In genomic region chr15:63347074-63347859, GRCh38 we compare ENCODE assay signal across 19 cellular contexts. TPM values are rescaled to one million over a fixed set of nuclear protein-coding genes. Genes with fewer than 3 reads are reported as not detected.
DNase-seq lines count a peak whose midpoint lies in the region; ATAC-seq, FAIRE-seq and TF ChIP-seq lines count a peak whose summit lies in the region.
"Had no signal": no experiment of that assay in that cellular context is flagged by ENCODE, and none has a peak within 500 bp of the region (broad histone marks: within the 10 kb centered on the region; RNA-seq: fewer than 3 reads in every experiment).

No MANE protein-coding gene starts in this region.

- peaks cover 4% of the 10 kb centered on the region for H3K27me3 Mint-ChIP-seq in osteocyte (ENCODE audit: unreplicated experiment)

- H3K4me1 ChIP-seq in HEK293 (ENCODE audit: control insufficient read depth, insufficient read depth, low read length) = peaks cover 19% of the 10 kb centered on the region

- TF ChIP-seq CTCF in HEK293 (tag by site-specific recombination; IDR thresholded peaks at IDR 0.05) (no peak), osteocyte (IDR thresholded peaks at IDR 0.05) (no peak)

- H3K4me3 Mint-ChIP-seq in osteocyte (ENCODE audit: unreplicated experiment) = no peak overlapping the region
- H3K4me3 Mint-ChIP-seq: naive thymus-derived CD4-positive, alpha-beta T cell; T-helper 17 cell had no signal

- peak overlapping the region; percentile 60; the same call in 1 of the 2 replicates for H3K27ac ChIP-seq in HEK293 (ENCODE audit: extremely low read depth, low read depth, low read length)
- H3K27ac ChIP-seq: HL-60, lower lobe of right lung had no signal

- H3K36me3 ChIP-seq in HEK293 (ENCODE audit: control insufficient read depth in 2 of 2, insufficient read depth in 1 of 2, low read length in 2 of 2) = no peaks in the 10 kb centered on the region
- H3K36me3 ChIP-seq: BE2C, lower lobe of right lung had no signal

- peak overlapping the region; percentile 68 for H3K27ac Mint-ChIP-seq in osteocyte (ENCODE audit: unreplicated experiment)
- H3K27ac Mint-ChIP-seq: naive thymus-derived CD4-positive, alpha-beta T cell; T-helper 17 cell had no signal

- POLR2A ChIA-PET in HEK293 (lab: Yijun Ruan, JAX) = no interaction called here

- no peak overlapping the region for H3K4me3 ChIP-seq in HEK293 (ENCODE audit: low read depth, low read length)
- H3K4me3 ChIP-seq: lower lobe of right lung had no signal

- DNase-seq in RPMI8226 (peak; percentile 30), osteocyte (ENCODE audit: extremely low spot score, unreplicated experiment) (no peak), NCI-H1105 (lab: John Stamatoyannopoulos, UW) (no peak)
- DNase-seq in activated CD8-positive, alpha-beta memory T cell treated with anti-CD3 and anti-CD28 coated beads, Interleukin-2, amount 50 U/mL, for 4 hours = no peak
- DNase-seq: activated effector memory CD4-positive, alpha-beta T cell treated with anti-CD3 and anti-CD28 coated beads, Interleukin-2, amount 50 U/mL, for 16 hours; BE2C; DMS53; Kasumi-1; lower lobe of right lung; naive thymus-derived CD4-positive, alpha-beta T cell; NCI-H187 treated with DMSO at 0.1 percent for 48 hours; NCI-H510A; T-helper 17 cell had no signal

- H3K9me3 ChIP-seq in HEK293 (ENCODE audit: control insufficient read depth, insufficient read depth, low read depth, low read length) = no peaks in the 10 kb centered on the region
- H3K9me3 ChIP-seq: BE2C, lower lobe of right lung had no signal

- peak; percentile 8 for FAIRE-seq in endometrium (lab: Jason Lieb, UNC)

- ATAC-seq in GM21367 (IDR thresholded peaks at IDR 0.05; ENCODE audit: unreplicated experiment) = no peak
- no peak for ATAC-seq in GM19397 (IDR thresholded peaks at IDR 0.05; ENCODE audit: unreplicated experiment)
- ATAC-seq: activated CD4-positive, CD25-positive, alpha-beta regulatory T cell treated with anti-CD3 and anti-CD28 coated beads, Interleukin-2, amount 50 U/mL, for 24 hours; naive thymus-derived CD4-positive, alpha-beta T cell; T-helper 17 cell had no signal

- H3K36me3 Mint-ChIP-seq in osteocyte (ENCODE audit: unreplicated experiment) = no peaks in the 10 kb centered on the region
- H3K36me3 Mint-ChIP-seq: naive thymus-derived CD4-positive, alpha-beta T cell had no signal

- peaks cover 49% of the 10 kb centered on the region for H3K4me1 Mint-ChIP-seq in osteocyte (ENCODE audit: unreplicated experiment)

- CTCF ChIA-PET in HEK293 (lab: Yijun Ruan, JAX) = no interaction called here

- no peaks in the 10 kb centered on the region for H3K9me3 Mint-ChIP-seq in osteocyte (ENCODE audit: unreplicated experiment)
- H3K9me3 Mint-ChIP-seq: naive thymus-derived CD4-positive, alpha-beta T cell had no signal

TF ChIP-seq in HEK293, 187 proteins besides CTCF, POLR2A, EP300 and RAD21:
- TF ChIP-seq SP3 (tag by site-specific recombination; IDR thresholded peaks at IDR 0.05) = no peak
- peak; percentile 68 for TF ChIP-seq PRDM6 (tag by site-specific recombination; IDR thresholded peaks at IDR 0.05)
- peak; percentile 54 for TF ChIP-seq GLIS1 (tag by site-specific recombination; IDR thresholded peaks at IDR 0.05)
- no peak for TF ChIP-seq ZNF16 (tag by site-specific recombination; IDR thresholded peaks at IDR 0.05; ENCODE audit: low read depth)
- TF ChIP-seq SP7 (tag by site-specific recombination; IDR thresholded peaks at IDR 0.05) = peak; percentile 72
- 0 out of 2 replicates have a peak, but pooled peaks have one; percentile 5 for TF ChIP-seq SCRT2 (tag by site-specific recombination; IDR thresholded peaks at IDR 0.05)

RNA-seq across cellular contexts. Expression of gene CA12, which starts 34.4 kb away (rescaled TPM):
- total RNA-seq in osteocyte = 0.76 and 0.97 TPM in 2 replicates
- total RNA-seq: T-helper 17 cell had no signal
